19 cellular contexts compared by ENCODE assay signal in the genomic region with DNA sequence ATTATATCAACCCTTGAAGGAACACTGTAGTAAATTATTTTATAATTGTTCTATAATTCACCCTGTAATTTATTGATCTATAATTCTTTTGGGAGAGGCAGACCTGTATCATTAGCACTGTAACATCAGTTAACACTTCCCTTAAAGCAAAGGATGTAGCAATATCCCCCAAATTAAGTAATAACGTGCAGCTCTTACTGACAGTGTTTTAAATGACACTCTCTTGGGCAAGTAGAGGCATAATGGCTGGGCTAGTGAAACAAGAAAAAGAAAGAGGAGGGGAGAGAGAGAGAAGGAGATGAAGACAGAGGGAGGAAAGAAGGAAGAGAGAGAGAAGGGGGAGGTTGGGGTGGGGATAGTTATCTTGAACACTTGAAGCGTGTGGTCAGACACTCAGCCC.
A peak's percentile ranks its signal among the peaks of the same experiment; 100 is the strongest.
DNase-seq lines count a peak whose midpoint lies in the region; ATAC-seq, FAIRE-seq and TF ChIP-seq lines count a peak whose summit lies in the region.
"Had no signal": no experiment of that assay in that cellular context is flagged by ENCODE, and none has a peak within 500 bp of the region (broad histone marks: within the 10 kb centered on the region; RNA-seq: fewer than 3 reads in every experiment).

No MANE protein-coding gene starts in this region.

- FAIRE-seq in D721Med (lab: Jason Lieb, UNC): no peak
- FAIRE-seq: GM12878, H54 had no signal

- no peak for ATAC-seq in activated T-cell treated with anti-CD3 and anti-CD28 coated beads, Interleukin-2, amount 50 U/mL, for 72 hours (replicated peaks in 1 of 2)
- ATAC-seq in GM19328 (IDR thresholded peaks at IDR 0.05; ENCODE audit: unreplicated experiment): no peak
- ATAC-seq: GM12878, PC-3 had no signal

- no peaks in the 10 kb centered on the region for H3K4me1 Mint-ChIP-seq in activated T-cell treated with anti-CD3 and anti-CD28 coated beads, Interleukin-2, amount 50 U/mL, for 72 hours (ENCODE audit: low read depth)
- no peaks in the 10 kb centered on the region for H3K4me1 Mint-ChIP-seq in activated T-cell treated with anti-CD3 and anti-CD28 coated beads, Interleukin-2, amount 50 U/mL, for 24 hours (ENCODE audit: low read depth)

- no peaks in the 10 kb centered on the region for H3K9me3 Mint-ChIP-seq in activated T-cell treated with anti-CD3 and anti-CD28 coated beads, Interleukin-2, amount 50 U/mL, for 72 hours
- no peaks in the 10 kb centered on the region for H3K9me3 Mint-ChIP-seq in activated T-cell treated with anti-CD3 and anti-CD28 coated beads, Interleukin-2, amount 50 U/mL, for 24 hours

- H3K27ac Mint-ChIP-seq in activated T-cell treated with anti-CD3 and anti-CD28 coated beads, Interleukin-2, amount 50 U/mL, for 72 hours: peak overlapping the region; percentile 6
- H3K27ac Mint-ChIP-seq in activated T-cell treated with anti-CD3 and anti-CD28 coated beads, Interleukin-2, amount 50 U/mL, for 24 hours: no peak overlapping the region
- H3K27ac Mint-ChIP-seq: IgD-negative memory B cell had no signal

- H3K4me3 Mint-ChIP-seq in activated T-cell treated with anti-CD3 and anti-CD28 coated beads, Interleukin-2, amount 50 U/mL, for 72 hours: no peak overlapping the region
- no peak overlapping the region for H3K4me3 Mint-ChIP-seq in activated T-cell treated with anti-CD3 and anti-CD28 coated beads, Interleukin-2, amount 50 U/mL, for 24 hours
- H3K4me3 Mint-ChIP-seq: IgD-negative memory B cell had no signal

- H3K27me3 Mint-ChIP-seq in activated T-cell treated with anti-CD3 and anti-CD28 coated beads, Interleukin-2, amount 50 U/mL, for 72 hours (ENCODE audit: low read depth): peaks cover 34% of the 10 kb centered on the region
- peaks cover 37% of the 10 kb centered on the region for H3K27me3 Mint-ChIP-seq in activated T-cell treated with anti-CD3 and anti-CD28 coated beads, Interleukin-2, amount 50 U/mL, for 24 hours

- no peaks in the 10 kb centered on the region for H3K36me3 Mint-ChIP-seq in activated T-cell treated with anti-CD3 and anti-CD28 coated beads, Interleukin-2, amount 50 U/mL, for 72 hours (ENCODE audit: insufficient read depth in 2 of 2)
- no peaks in the 10 kb centered on the region for H3K36me3 Mint-ChIP-seq in activated T-cell treated with anti-CD3 and anti-CD28 coated beads, Interleukin-2, amount 50 U/mL, for 24 hours (ENCODE audit: low read depth)
- H3K36me3 Mint-ChIP-seq: IgD-negative memory B cell had no signal

- DNase-seq in activated T-cell treated with anti-CD3 and anti-CD28 coated beads, Interleukin-2, amount 50 U/mL, for 72 hours: no peak
- DNase-seq in activated T-cell treated with anti-CD3 and anti-CD28 coated beads, Interleukin-2, amount 50 U/mL, for 24 hours: no peak
- DNase-seq in NOMO-1 (lab: John Stamatoyannopoulos, UW; ENCODE audit: unreplicated experiment in 2 of 2): peak; percentile 56 to 57
- peak; percentile 85 for DNase-seq in SIG-M5 treated with dmso at 0.1 percent for 504 hours (lab: John Stamatoyannopoulos, UW; ENCODE audit: unreplicated experiment)
- no peak for DNase-seq in D721Med (ENCODE audit: insufficient read length, low spot score)
- no peak for DNase-seq in activated CD4-positive, CD25-positive, alpha-beta regulatory T cell treated with anti-CD3 and anti-CD28 coated beads, Interleukin-2, amount 50 U/mL, for 72 hours
- DNase-seq: Calu3, DMS53, MM.1S, NCI-H1105 treated with DMSO at 0.1 percent for 48 hours, NCI-H2029, NCI-H446 treated with DMSO at 0.1 percent for 48 hours, NCI-H526, PC-3, T-helper 1 cell had no signal

- TF ChIP-seq CTCF in D721Med (IDR thresholded peaks at IDR 0.05; ENCODE audit: insufficient read depth, missing control alignments): no peak

Comparison
In these comparisons a context has a peak if more than half of its experiments do, and no peak if none do; other contexts are left out.
1. DNase-seq: peak in NOMO-1 (2 of 2) and SIG-M5 treated with dmso at 0.1 percent for 504 hours (single experiment); none in activated T-cell treated with anti-CD3 and anti-CD28 coated beads, Interleukin-2, amount 50 U/mL, for 72 hours (0 of 2), activated T-cell treated with anti-CD3 and anti-CD28 coated beads, Interleukin-2, amount 50 U/mL, for 24 hours (single experiment), D721Med (single experiment) and activated CD4-positive, CD25-positive, alpha-beta regulatory T cell treated with anti-CD3 and anti-CD28 coated beads, Interleukin-2, amount 50 U/mL, for 72 hours (single experiment).